ENCODE assay signal across 8 cellular contexts in genomic region chr18:46097378-46097852, GRCh38. TPM values are rescaled to one million over a fixed set of nuclear protein-coding genes. Genes with fewer than 3 reads are reported as not detected.
DNase-seq lines count a peak whose midpoint lies in the region; ATAC-seq lines count a peak whose summit lies in the region.

No MANE protein-coding gene starts in this region.

- peak overlapping the region; percentile 98 for H3K4me3 Mint-ChIP-seq in activated CD4-positive, alpha-beta memory T cell treated with anti-CD3 and anti-CD28 coated beads for 36 hours

- CTCF ChIA-PET in activated CD4-positive, alpha-beta memory T cell treated with anti-CD3 and anti-CD28 coated beads for 36 hours (lab: Charles Lee): interaction anchor here (0.7 to 2.4 kb wide), 4 partner anchors 24 to 561 kb away, joined by 3 to 14 read pairs (median 6); a partner anchor contains a TSS

- ATAC-seq in HG03135 (IDR thresholded peaks at IDR 0.05; ENCODE audit: unreplicated experiment) (peak; percentile 6), Right ventricle myocardium superior (ENCODE audit: poor library complexity) (peak; percentile 49)

- no peaks in the 10 kb centered on the region for H3K27me3 Mint-ChIP-seq in activated CD4-positive, alpha-beta memory T cell treated with anti-CD3 and anti-CD28 coated beads for 36 hours

- H3K27ac Mint-ChIP-seq in activated CD4-positive, alpha-beta memory T cell treated with anti-CD3 and anti-CD28 coated beads for 36 hours: peak overlapping the region; percentile 93

- intact Hi-C loops in activated CD4-positive, alpha-beta memory T cell treated with anti-CD3 and anti-CD28 coated beads for 36 hours (cut with micrococcal nuclease): loop anchor here (2.0 to 10.0 kb wide), 2 partner anchors 77 to 1817 kb away; a partner anchor contains a TSS
- intact Hi-C loops in Right ventricle myocardium superior (cut with DNase I): no loop called here

- POLR2A ChIA-PET in activated CD4-positive, alpha-beta memory T cell treated with anti-CD3 and anti-CD28 coated beads for 36 hours (lab: Charles Lee): interaction anchor here (2.8 kb wide), 1 partner anchor 76 kb away, joined by 14 read pairs; a partner anchor contains a TSS

- DNase-seq in activated T-cell treated with anti-CD3 and anti-CD28 coated beads for 4 hours: peak; percentile 6
- no peak for DNase-seq in activated T-cell treated with anti-CD3 and anti-CD28 coated beads, Interleukin-2, amount 50 U/mL, for 48 hours
- DNase-seq in activated CD4-positive, alpha-beta memory T cell treated with anti-CD3 and anti-CD28 coated beads for 36 hours: no peak
- DNase-seq in Right ventricle myocardium superior: no peak
- peak; percentile 9 for DNase-seq in renal cortical epithelial cell (ENCODE audit: low read depth)
- DNase-seq in NCI-H2171 treated with DMSO at 0.1 percent for 48 hours (lab: John Stamatoyannopoulos, UW): no peak
- no peak for DNase-seq in A172 (ENCODE audit: low spot score)

- H3K4me1 Mint-ChIP-seq in activated CD4-positive, alpha-beta memory T cell treated with anti-CD3 and anti-CD28 coated beads for 36 hours (ENCODE audit: low read depth): peaks cover 25% of the 10 kb centered on the region

- no peaks in the 10 kb centered on the region for H3K9me3 Mint-ChIP-seq in activated CD4-positive, alpha-beta memory T cell treated with anti-CD3 and anti-CD28 coated beads for 36 hours

- H3K36me3 Mint-ChIP-seq in activated CD4-positive, alpha-beta memory T cell treated with anti-CD3 and anti-CD28 coated beads for 36 hours: peaks cover 24% of the 10 kb centered on the region

RNA-seq across cellular contexts. Expression of gene ATP5F1A, which starts 0.7 kb away (rescaled TPM):
- 100 to 1,000 TPM; 442 to 447 TPM for total RNA-seq in activated CD4-positive, alpha-beta memory T cell treated with anti-CD3 and anti-CD28 coated beads for 36 hours
- 1,824 TPM for total RNA-seq in Right ventricle myocardium superior
- 1,050 and 1,307 TPM in 2 replicates for total RNA-seq in renal cortical epithelial cell
- total RNA-seq in A172 (2014; rRNA removed; shearing (Covaris generic)): 463 and 550 TPM in 2 replicates

RNA-seq across cellular contexts. Expression of gene HAUS1, which starts 6.8 kb away (rescaled TPM):
- 10 to 100 TPM; 57.4 to 65.5 TPM for total RNA-seq in activated CD4-positive, alpha-beta memory T cell treated with anti-CD3 and anti-CD28 coated beads for 36 hours
- 5.5 TPM for total RNA-seq in Right ventricle myocardium superior
- 51.3 and 85.3 TPM in 2 replicates for total RNA-seq in renal cortical epithelial cell
- 45.4 and 50.3 TPM in 2 replicates for total RNA-seq in A172 (2014; rRNA removed; shearing (Covaris generic))

RNA-seq across cellular contexts. Expression of gene PSTPIP2, which starts 25.4 kb away (rescaled TPM):
- 10 to 100 TPM; 13.5 to 15.2 TPM for total RNA-seq in activated CD4-positive, alpha-beta memory T cell treated with anti-CD3 and anti-CD28 coated beads for 36 hours
- 2.4 TPM for total RNA-seq in Right ventricle myocardium superior
- total RNA-seq in renal cortical epithelial cell: 21.9 and 28.9 TPM in 2 replicates
- 2.8 and 3.9 TPM in 2 replicates for total RNA-seq in A172 (2014; rRNA removed; shearing (Covaris generic))

Comparison
In these comparisons a context has a peak if more than half of its experiments do, and no peak if none do; other contexts are left out.
1. DNase-seq: peak in activated T-cell treated with anti-CD3 and anti-CD28 coated beads for 4 hours (single experiment) and renal cortical epithelial cell (single experiment); none in activated T-cell treated with anti-CD3 and anti-CD28 coated beads, Interleukin-2, amount 50 U/mL, for 48 hours (0 of 2), activated CD4-positive, alpha-beta memory T cell treated with anti-CD3 and anti-CD28 coated beads for 36 hours (single experiment), Right ventricle myocardium superior (single experiment), NCI-H2171 treated with DMSO at 0.1 percent for 48 hours (single experiment) and A172 (single experiment).